Comparison of ENCODE assay signal across 14 cellular contexts in the genomic region with DNA sequence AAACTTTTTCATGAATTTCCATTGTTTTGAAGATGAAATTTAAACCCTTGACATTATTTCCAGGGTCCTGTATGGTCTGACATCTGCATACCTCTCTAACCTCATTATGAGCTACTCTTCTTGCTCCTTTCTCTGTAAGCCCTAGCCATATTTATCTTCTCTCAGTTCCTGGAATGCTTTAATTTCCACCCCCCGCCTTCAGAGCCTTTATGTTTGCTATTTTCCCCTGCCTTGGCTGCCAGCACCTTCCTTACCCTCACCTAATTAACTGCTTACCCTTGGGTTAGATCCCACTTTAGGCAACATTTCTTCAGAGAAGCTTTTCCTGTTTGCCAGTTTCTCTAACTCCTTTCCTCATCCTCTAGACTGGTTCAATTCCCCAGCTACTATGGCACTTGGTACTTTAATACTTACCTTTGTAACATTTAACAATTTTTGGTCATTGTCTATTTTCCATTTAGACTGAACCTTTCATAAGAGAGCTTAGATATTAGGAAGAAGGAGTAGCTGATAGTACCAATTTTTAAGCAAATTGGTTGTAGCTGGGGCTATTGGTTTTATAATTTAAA. TPM values are rescaled to one million over a fixed set of nuclear protein-coding genes. Genes with fewer than 3 reads are reported as not detected.
DNase-seq lines count a peak whose midpoint lies in the region; ATAC-seq and TF ChIP-seq lines count a peak whose summit lies in the region.
"Had no signal": no experiment of that assay in that cellular context is flagged by ENCODE, and none has a peak within 500 bp of the region (broad histone marks: within the 10 kb centered on the region; RNA-seq: fewer than 3 reads in every experiment).

No MANE protein-coding gene starts in this region.

- no peak for ATAC-seq in stimulated activated naive CD8-positive, alpha-beta T cell treated with anti-CD3 and anti-CD28 coated beads, Interleukin-15, Interleukin-2, amounts not matched to agents 100 U/mL and 50 U/mL, for 24 hours
- ATAC-seq in HG02884 (IDR thresholded peaks at IDR 0.05; ENCODE audit: unreplicated experiment) = no peak
- ATAC-seq in HG02973 (IDR thresholded peaks at IDR 0.05; ENCODE audit: unreplicated experiment) = no peak

- peaks cover 0 to 5% (median 4%) of the 10 kb centered on the region in 4 donors for H3K36me3 ChIP-seq in liver (ENCODE audit: control insufficient read depth in 4 of 4, insufficient read depth in 3 of 4, low read depth in 1 of 4, low read length in 3 of 4)

- peaks cover 33% of the 10 kb centered on the region for H3K36me3 Mint-ChIP-seq in stimulated activated naive CD8-positive, alpha-beta T cell treated with anti-CD3 and anti-CD28 coated beads, Interleukin-15, Interleukin-2, amounts not matched to agents 100 ng/mL and 50 ng/mL, for 24 hours (ENCODE audit: low read depth)
- peaks cover 15% of the 10 kb centered on the region for H3K36me3 Mint-ChIP-seq in activated naive CD8-positive, alpha-beta T cell

- H3K27me3 Mint-ChIP-seq in stimulated activated naive CD8-positive, alpha-beta T cell treated with anti-CD3 and anti-CD28 coated beads, Interleukin-15, Interleukin-2, amounts not matched to agents 100 ng/mL and 50 ng/mL, for 24 hours = no peaks in the 10 kb centered on the region
- no peaks in the 10 kb centered on the region for H3K27me3 Mint-ChIP-seq in activated naive CD8-positive, alpha-beta T cell

- no peak overlapping the region for H3K9ac ChIP-seq in liver (ENCODE audit: low read depth in 1 of 2, low read length in 2 of 2)
- H3K9ac ChIP-seq: BLaER1 had no signal

- H3K4me3 Mint-ChIP-seq in stimulated activated naive CD8-positive, alpha-beta T cell treated with anti-CD3 and anti-CD28 coated beads, Interleukin-15, Interleukin-2, amounts not matched to agents 100 ng/mL and 50 ng/mL, for 24 hours = no peak overlapping the region
- no peak overlapping the region for H3K4me3 Mint-ChIP-seq in activated naive CD8-positive, alpha-beta T cell

- TF ChIP-seq RAD21 in liver (IDR thresholded peaks at IDR 0.05) = no peak

- peaks cover 8 to 46% (median 19%) of the 10 kb centered on the region in 4 donors for H3K4me1 ChIP-seq in liver (ENCODE audit: control insufficient read depth in 4 of 4, insufficient read depth in 4 of 4, low read length in 3 of 4)

- no peak overlapping the region for H3K4me3 ChIP-seq in liver (ENCODE audit: low read depth in 1 of 3, low read length in 3 of 3)
- H3K4me3 ChIP-seq: BLaER1 had no signal

- H3K4me1 Mint-ChIP-seq in stimulated activated naive CD8-positive, alpha-beta T cell treated with anti-CD3 and anti-CD28 coated beads, Interleukin-15, Interleukin-2, amounts not matched to agents 100 ng/mL and 50 ng/mL, for 24 hours (ENCODE audit: low read depth) = peaks cover 73% of the 10 kb centered on the region
- peaks cover 75% of the 10 kb centered on the region for H3K4me1 Mint-ChIP-seq in activated naive CD8-positive, alpha-beta T cell (ENCODE audit: low read depth)

- no peak for DNase-seq in stimulated activated naive CD8-positive, alpha-beta T cell treated with anti-CD3 and anti-CD28 coated beads, Interleukin-15, Interleukin-2, amounts not matched to agents 100 U/mL and 50 U/mL, for 24 hours
- DNase-seq in hippocampal formation (lab: John Stamatoyannopoulos, UW) = no peak
- no peak for DNase-seq in caudate nucleus (lab: John Stamatoyannopoulos, UW)
- DNase-seq: effector CD4-positive, alpha-beta T cell; KG1; NCI-H187; NCI-H524 treated with DMSO at 0.1 percent for 48 hours; stimulated activated CD4-positive, alpha-beta T cell treated with anti-CD3 and anti-CD28 coated beads, Interleukin-1b, Interleukin-23, amount 100 ng/mL, for 48 hours had no signal

- H3K27ac ChIP-seq in liver (ENCODE audit: low read depth in 1 of 2, low read length in 2 of 2) = peak overlapping the region; percentile 36 to 57
- no peak overlapping the region for H3K27ac ChIP-seq in caudate nucleus (ENCODE audit: low read depth, low read length)
- H3K27ac ChIP-seq: BLaER1 had no signal

- peak overlapping the region; percentile 70 for H3K27ac Mint-ChIP-seq in stimulated activated naive CD8-positive, alpha-beta T cell treated with anti-CD3 and anti-CD28 coated beads, Interleukin-15, Interleukin-2, amounts not matched to agents 100 ng/mL and 50 ng/mL, for 24 hours
- H3K27ac Mint-ChIP-seq in activated naive CD8-positive, alpha-beta T cell = peak overlapping the region; percentile 82

- 35% methylated on average over 1 of the region's 1 CpG for WGBS in liver

- TF ChIP-seq CTCF in liver (IDR thresholded peaks at IDR 0.05; ENCODE audit: low read depth, low read length, missing input control) = no peak

- no peaks in the 10 kb centered on the region for H3K27me3 ChIP-seq in liver (ENCODE audit: control insufficient read depth in 4 of 4, insufficient read depth in 4 of 4, low read length in 3 of 4)
- H3K27me3 ChIP-seq: BLaER1 had no signal

- no peaks in the 10 kb centered on the region for H3K9me3 ChIP-seq in liver (ENCODE audit: control insufficient read depth in 4 of 4, low read length in 3 of 4)

- H3K9me3 Mint-ChIP-seq in stimulated activated naive CD8-positive, alpha-beta T cell treated with anti-CD3 and anti-CD28 coated beads, Interleukin-15, Interleukin-2, amounts not matched to agents 100 ng/mL and 50 ng/mL, for 24 hours = no peaks in the 10 kb centered on the region
- no peaks in the 10 kb centered on the region for H3K9me3 Mint-ChIP-seq in activated naive CD8-positive, alpha-beta T cell (ENCODE audit: low read depth)

TF ChIP-seq in liver, 16 proteins besides CTCF, POLR2A, EP300 and RAD21:
- TF ChIP-seq EGR1 (IDR thresholded peaks at IDR 0.05; ENCODE audit: low read depth in 2 of 2) = no peak

RNA-seq across cellular contexts. Expression of a gene that starts 6.0 kb away (rescaled TPM):
- 10 to 100 TPM; 18.7 to 21.2 TPM for total RNA-seq in liver
- polyA plus RNA-seq in liver = 10 to 100 TPM in 1 of 2 donors, 1 to 10 TPM in 1; 5.9 to 15.8 TPM

RNA-seq across cellular contexts. Expression of a gene that starts 29.0 kb away (rescaled TPM):
- total RNA-seq in liver = 10 to 100 TPM; 72.3 to 98.9 TPM
- 10 to 100 TPM; 43.2 to 66.2 TPM for polyA plus RNA-seq in liver

RNA-seq across cellular contexts. Expression of a gene that starts 40.6 kb away (rescaled TPM):
- total RNA-seq in liver = 10 to 100 TPM; 22.2 to 42.3 TPM
- polyA plus RNA-seq in liver = 10 to 100 TPM; 16.5 to 17.8 TPM

RNA-seq across cellular contexts. Expression of a gene that starts 55.4 kb away (rescaled TPM):
- total RNA-seq in liver = 10 to 100 TPM; 25.1 to 50.9 TPM
- polyA plus RNA-seq in liver = 10 to 100 TPM; 24.9 to 29.4 TPM
